ENCODE assay signal across 29 cellular contexts in genomic region chr15:80175436-80175835, GRCh38.
"Had no signal": no experiment of that assay in that cellular context is flagged by ENCODE, and none has a peak within 500 bp of the region (broad histone marks: within the 10 kb centered on the region; RNA-seq: fewer than 3 reads in every experiment).

No MANE protein-coding gene starts in this region.

- ATAC-seq: activated CD4-positive, alpha-beta T cell treated with anti-CD3 and anti-CD28 coated beads for 36 hours; activated CD8-positive, alpha-beta memory T cell treated with anti-CD3 and anti-CD28 coated beads, Interleukin-2, amount 10 ng/mL, durations not matched to agents 7 days and 5 days; activated CD8-positive, alpha-beta T cell treated with anti-CD3 and anti-CD28 coated beads, Interleukin-2, amount 10 ng/mL, durations not matched to agents 7 days and 5 days; activated T-cell treated with anti-CD3 and anti-CD28 coated beads, Interleukin-2, amount 50 U/mL, for 72 hours; effector memory CD8-positive, alpha-beta T cell; gastroesophageal sphincter; left colon; mucosa of descending colon; natural killer cell treated with Interleukin-12 subunit alpha and Interleukin-12 subunit beta and Interleukin-15 and Interleukin-18, amount 100 ng/mL, for 72 hours; upper lobe of right lung had no signal

- H3K4me3 ChIP-seq: adrenal gland, gastroesophageal sphincter, mucosa of descending colon, thyroid gland, upper lobe of right lung had no signal

- H3K9me3 Mint-ChIP-seq: activated naive CD8-positive, alpha-beta T cell treated with anti-CD3 and anti-CD28 coated beads for 36 hours; activated T-cell treated with anti-CD3 and anti-CD28 coated beads, Interleukin-2, amount 50 U/mL, for 72 hours; effector memory CD8-positive, alpha-beta T cell; natural killer cell treated with Interleukin-12 subunit alpha and Interleukin-12 subunit beta and Interleukin-15 and Interleukin-18, amount 100 ng/mL, for 72 hours; stimulated activated naive CD8-positive, alpha-beta T cell treated with anti-CD3 and anti-CD28 coated beads, Interleukin-15, Interleukin-2, amounts not matched to agents 100 ng/mL and 50 ng/mL, for 24 hours; T-helper 2 cell treated with Interferon-gamma antibody and Interleukin-4, amounts not matched to agents 5 μg/mL and 100 μg/mL, for 36 hours had no signal

- H3K4me1 ChIP-seq: upper lobe of right lung had no signal

- H3K27me3 ChIP-seq: adrenal gland, gastroesophageal sphincter, thyroid gland, upper lobe of right lung had no signal

- H3K27me3 Mint-ChIP-seq: activated CD4-positive, alpha-beta T cell treated with anti-CD3 and anti-CD28 coated beads for 36 hours; activated CD8-positive, alpha-beta memory T cell treated with anti-CD3 and anti-CD28 coated beads, Interleukin-2, amount 10 ng/mL, durations not matched to agents 7 days and 5 days; activated naive CD8-positive, alpha-beta T cell treated with anti-CD3 and anti-CD28 coated beads for 36 hours; effector memory CD8-positive, alpha-beta T cell; natural killer cell treated with Interleukin-12 subunit alpha and Interleukin-12 subunit beta and Interleukin-15 and Interleukin-18, amount 100 ng/mL, for 72 hours; stimulated activated naive CD8-positive, alpha-beta T cell treated with anti-CD3 and anti-CD28 coated beads, Interleukin-15, Interleukin-2, amounts not matched to agents 100 ng/mL and 50 ng/mL, for 24 hours had no signal

- H3K36me3 Mint-ChIP-seq: natural killer cell treated with Interleukin-12 subunit alpha and Interleukin-12 subunit beta and Interleukin-15 and Interleukin-18, amount 100 ng/mL, for 72 hours had no signal

- H3K27ac ChIP-seq: thyroid gland, upper lobe of right lung had no signal

- H3K4me3 Mint-ChIP-seq: activated CD4-positive, alpha-beta T cell treated with anti-CD3 and anti-CD28 coated beads for 36 hours; activated CD8-positive, alpha-beta memory T cell treated with anti-CD3 and anti-CD28 coated beads, Interleukin-2, amount 10 ng/mL, durations not matched to agents 7 days and 5 days; activated CD8-positive, alpha-beta T cell treated with anti-CD3 and anti-CD28 coated beads, Interleukin-2, amount 10 ng/mL, durations not matched to agents 7 days and 5 days; activated naive CD8-positive, alpha-beta T cell treated with anti-CD3 and anti-CD28 coated beads for 36 hours; activated T-cell treated with anti-CD3 and anti-CD28 coated beads, Interleukin-2, amount 50 U/mL, for 72 hours; brain; effector memory CD8-positive, alpha-beta T cell; natural killer cell treated with Interleukin-12 subunit alpha and Interleukin-12 subunit beta and Interleukin-15 and Interleukin-18, amount 100 ng/mL, for 72 hours; stimulated activated naive CD8-positive, alpha-beta T cell treated with anti-CD3 and anti-CD28 coated beads, Interleukin-15, Interleukin-2, amounts not matched to agents 100 ng/mL and 50 ng/mL, for 24 hours; T-helper 2 cell treated with Interferon-gamma antibody and Interleukin-4, amounts not matched to agents 5 μg/mL and 100 μg/mL, for 36 hours had no signal

- H3K9me3 ChIP-seq: adrenal gland, gastroesophageal sphincter, mucosa of descending colon, thyroid gland, upper lobe of right lung had no signal

- DNase-seq: activated CD4-positive, alpha-beta T cell treated with anti-CD3 and anti-CD28 coated beads for 36 hours; activated CD4-positive, CD25-positive, alpha-beta regulatory T cell; activated CD8-positive, alpha-beta memory T cell treated with anti-CD3 and anti-CD28 coated beads, Interleukin-2, amount 10 ng/mL, durations not matched to agents 7 days and 5 days; activated CD8-positive, alpha-beta T cell treated with anti-CD3 and anti-CD28 coated beads, Interleukin-2, amount 10 ng/mL, durations not matched to agents 7 days and 5 days; activated effector memory CD4-positive, alpha-beta T cell treated with Interleukin-2 at 50 U/mL for 16 hours; activated naive CD4-positive, alpha-beta T cell treated with Interleukin-2 at 50 U/mL for 16 hours; activated naive CD8-positive, alpha-beta T cell treated with anti-CD3 and anti-CD28 coated beads for 36 hours; activated T-cell treated with anti-CD3 and anti-CD28 coated beads for 4 hours; activated T-cell treated with anti-CD3 and anti-CD28 coated beads, Interleukin-2, amount 50 U/mL, for 72 hours; aorta; cortex of kidney; effector memory CD8-positive, alpha-beta T cell; hippocampal formation; kidney; left colon; mesendoderm; mucosa of descending colon; right cardiac atrium; stimulated activated CD4-positive, alpha-beta T cell treated with anti-CD3 and anti-CD28 coated beads, Interleukin-12 subunit alpha, Interleukin-12 subunit beta, amount 100 ng/mL, for 4 hours; stimulated activated CD4-positive, alpha-beta T cell treated with anti-CD3 and anti-CD28 coated beads, Interleukin-4, amount 100 ng/mL, for 1 hour; T-helper 1 cell; thyroid gland; upper lobe of right lung had no signal

- H3K27ac Mint-ChIP-seq: activated CD4-positive, alpha-beta T cell treated with anti-CD3 and anti-CD28 coated beads for 36 hours; activated CD8-positive, alpha-beta memory T cell treated with anti-CD3 and anti-CD28 coated beads, Interleukin-2, amount 10 ng/mL, durations not matched to agents 7 days and 5 days; activated CD8-positive, alpha-beta T cell treated with anti-CD3 and anti-CD28 coated beads, Interleukin-2, amount 10 ng/mL, durations not matched to agents 7 days and 5 days; activated naive CD8-positive, alpha-beta T cell treated with anti-CD3 and anti-CD28 coated beads for 36 hours; effector memory CD8-positive, alpha-beta T cell; stimulated activated naive CD8-positive, alpha-beta T cell treated with anti-CD3 and anti-CD28 coated beads, Interleukin-15, Interleukin-2, amounts not matched to agents 100 ng/mL and 50 ng/mL, for 24 hours; T-helper 2 cell treated with Interferon-gamma antibody and Interleukin-4, amounts not matched to agents 5 μg/mL and 100 μg/mL, for 36 hours had no signal
